Comparison of ENCODE assay signal across 9 cellular contexts in the genomic region with DNA sequence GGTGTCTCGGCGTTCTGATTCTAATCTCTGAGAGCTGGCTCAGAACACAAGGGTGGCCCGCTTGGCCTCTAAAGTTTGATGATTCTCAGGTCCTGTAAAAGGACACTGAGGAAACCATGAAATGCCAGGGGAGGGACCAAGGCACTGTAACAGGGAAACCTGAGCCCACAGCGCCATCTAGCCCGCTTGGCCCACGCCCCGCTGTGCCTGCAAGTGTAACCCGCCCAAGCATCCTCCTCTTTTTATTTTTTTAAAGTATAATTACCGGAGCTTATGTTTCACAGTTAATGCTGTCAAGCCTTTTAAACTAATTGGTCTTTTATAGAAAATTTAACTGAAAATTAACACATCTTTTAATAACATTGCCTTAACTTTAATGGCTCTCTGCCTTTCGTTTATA.
DNase-seq lines count a peak whose midpoint lies in the region; ATAC-seq, FAIRE-seq and TF ChIP-seq lines count a peak whose summit lies in the region.
"Had no signal": no experiment of that assay in that cellular context is flagged by ENCODE, and none has a peak within 500 bp of the region (broad histone marks: within the 10 kb centered on the region; RNA-seq: fewer than 3 reads in every experiment).

No MANE protein-coding gene starts in this region.

- CTCF ChIA-PET in Caco-2 (lab: Charles Lee): no interaction called here

- no peak overlapping the region for H3K4me3 Mint-ChIP-seq in Caco-2 (ENCODE audit: unreplicated experiment)
- H3K4me3 Mint-ChIP-seq: dendritic cell treated with granulocyte-macrophage colony-stimulating factor and Interleukin-4, amounts not matched to agents 40 ng/mL and 50 ng/mL, for 4 days had no signal

- no peak overlapping the region for H3K27ac ChIP-seq in WERI-Rb-1
- no peak overlapping the region for H3K27ac ChIP-seq in pancreas
- no peak overlapping the region for H3K27ac ChIP-seq in tibial artery

- H3K27ac Mint-ChIP-seq in Caco-2 (ENCODE audit: unreplicated experiment): no peak overlapping the region
- H3K27ac Mint-ChIP-seq: dendritic cell treated with granulocyte-macrophage colony-stimulating factor and Interleukin-4, amounts not matched to agents 40 ng/mL and 50 ng/mL, for 4 days had no signal

- peaks cover 5% of the 10 kb centered on the region for H3K36me3 Mint-ChIP-seq in Caco-2 (ENCODE audit: insufficient read depth, unreplicated experiment)

- H3K36me3 ChIP-seq in Caco-2 (ENCODE audit: control insufficient read depth, insufficient read depth, low read length) (no peaks in the 10 kb centered on the region), WERI-Rb-1 (no peaks in the 10 kb centered on the region), pancreas (no peaks in the 10 kb centered on the region), tibial artery (peaks cover 0 to 10% (median 0%) of the 10 kb centered on the region in 3 donors)

- H3K9me3 ChIP-seq in Caco-2: no peaks in the 10 kb centered on the region
- no peaks in the 10 kb centered on the region for H3K9me3 ChIP-seq in WERI-Rb-1 (ENCODE audit: severe bottlenecking)
- H3K9me3 ChIP-seq in pancreas: no peaks in the 10 kb centered on the region
- H3K9me3 ChIP-seq in tibial artery: no peaks in the 10 kb centered on the region

- H3K4me1 ChIP-seq in Caco-2: no peaks in the 10 kb centered on the region
- H3K4me1 ChIP-seq in pancreas: no peaks in the 10 kb centered on the region
- no peaks in the 10 kb centered on the region for H3K4me1 ChIP-seq in tibial artery

- TF ChIP-seq CTCF in Caco-2 (IDR thresholded peaks at IDR 0.05; ENCODE audit: insufficient read depth in 1 of 2, low read depth in 1 of 2, low read length in 1 of 2, severe bottlenecking in 1 of 2, unreplicated experiment in 1 of 2): peak; percentile 17 to 51
- peak; percentile 91 for TF ChIP-seq CTCF in WERI-Rb-1 (IDR thresholded peaks at IDR 0.05; ENCODE audit: low read depth, low read length)
- no peak for TF ChIP-seq CTCF in pancreas (IDR thresholded peaks at IDR 0.05)
- TF ChIP-seq CTCF in tibial artery (IDR thresholded peaks at IDR 0.05): no peak

- intact Hi-C loops in Caco-2 (cut with micrococcal nuclease; ENCODE audit: unreplicated experiment): no loop called here
- intact Hi-C loops in left colon (cut with DNase I, micrococcal nuclease): no loop called here
- intact Hi-C loops in pancreas (cut with DNase I): no loop called here
- intact Hi-C loops in tibial artery (cut with DNase I; ENCODE audit: low total_unique reads): no loop called here

- H3K27me3 ChIP-seq in Caco-2 (replicated peaks; ENCODE audit: control insufficient read depth, insufficient read depth, low read length) (no peaks in the 10 kb centered on the region), WERI-Rb-1 (ENCODE audit: insufficient read depth, low read depth, severe bottlenecking) (no peaks in the 10 kb centered on the region), pancreas (no peaks in the 10 kb centered on the region), tibial artery (no peaks in the 10 kb centered on the region)

- POLR2A ChIA-PET in Caco-2 (lab: Charles Lee): no interaction called here

- H3K4me3 ChIP-seq in Caco-2 (ENCODE audit: low read depth, low read length) (no peak overlapping the region), WERI-Rb-1 (ENCODE audit: low read depth, low read length) (no peak overlapping the region), pancreas (no peak overlapping the region), tibial artery (no peak overlapping the region)

- FAIRE-seq in HTR-8/SVneo (lab: Jason Lieb, UNC) (no peak), pancreas (lab: Jason Lieb, UNC) (no peak)

- BruUV-seq in Caco-2 (replicated peaks; lab: Mats Ljungman, UMichigan): no TSS peak

- H3K4me1 Mint-ChIP-seq in Caco-2 (ENCODE audit: low read depth, unreplicated experiment): no peaks in the 10 kb centered on the region

- no peaks in the 10 kb centered on the region for H3K9me3 Mint-ChIP-seq in Caco-2 (ENCODE audit: unreplicated experiment)
- H3K9me3 Mint-ChIP-seq: dendritic cell treated with granulocyte-macrophage colony-stimulating factor and Interleukin-4, amounts not matched to agents 40 ng/mL and 50 ng/mL, for 4 days had no signal

- DNase-seq in Caco-2 (peak; percentile 40 to 42), HTR-8/SVneo (ENCODE audit: insufficient read length, low spot score) (peak; percentile 22), WERI-Rb-1 (peak; percentile 80), left colon (peak; percentile 34 to 65), pancreas (no peak), OCI-M2 (lab: John Stamatoyannopoulos, UW; ENCODE audit: unreplicated experiment) (no peak), tibial artery (no peak)

- peaks cover 4% of the 10 kb centered on the region for H3K27me3 Mint-ChIP-seq in Caco-2 (ENCODE audit: insufficient read depth, unreplicated experiment)

- ATAC-seq in left colon (peak; percentile 77), GM21717 (IDR thresholded peaks at IDR 0.05; ENCODE audit: unreplicated experiment) (no peak), pancreas (no peak)

- WGBS in pancreas, 2 donors: 90 to 91% methylated on average over 10 of the region's 10 CpGs

Comparison
In these comparisons a context has a peak if more than half of its experiments do, and no peak if none do; other contexts are left out.
1. DNase-seq: peak in Caco-2 (2 of 2), HTR-8/SVneo (single experiment), WERI-Rb-1 (single experiment) and left colon (2 of 2); none in pancreas (0 of 6), OCI-M2 (single experiment) and tibial artery (0 of 2).
2. CTCF ChIP-seq: peak in Caco-2 (2 of 2) and WERI-Rb-1 (single experiment); none in pancreas (0 of 4) and tibial artery (0 of 2).